Comparison of ENCODE assay signal across 1 cellular context in genomic region chr16:81473969-81474959, GRCh38.
TF ChIP-seq lines count a peak whose summit lies in the region.

No MANE protein-coding gene starts in this region.

TF ChIP-seq in K562, 482 proteins besides CTCF, POLR2A, EP300 and RAD21 (continued from another document):
- TF ChIP-seq TBL1XR1 (IDR thresholded peaks at IDR 0.05; ENCODE audit: low read length in 2 of 2), result no peak
